In the genomic region with DNA sequence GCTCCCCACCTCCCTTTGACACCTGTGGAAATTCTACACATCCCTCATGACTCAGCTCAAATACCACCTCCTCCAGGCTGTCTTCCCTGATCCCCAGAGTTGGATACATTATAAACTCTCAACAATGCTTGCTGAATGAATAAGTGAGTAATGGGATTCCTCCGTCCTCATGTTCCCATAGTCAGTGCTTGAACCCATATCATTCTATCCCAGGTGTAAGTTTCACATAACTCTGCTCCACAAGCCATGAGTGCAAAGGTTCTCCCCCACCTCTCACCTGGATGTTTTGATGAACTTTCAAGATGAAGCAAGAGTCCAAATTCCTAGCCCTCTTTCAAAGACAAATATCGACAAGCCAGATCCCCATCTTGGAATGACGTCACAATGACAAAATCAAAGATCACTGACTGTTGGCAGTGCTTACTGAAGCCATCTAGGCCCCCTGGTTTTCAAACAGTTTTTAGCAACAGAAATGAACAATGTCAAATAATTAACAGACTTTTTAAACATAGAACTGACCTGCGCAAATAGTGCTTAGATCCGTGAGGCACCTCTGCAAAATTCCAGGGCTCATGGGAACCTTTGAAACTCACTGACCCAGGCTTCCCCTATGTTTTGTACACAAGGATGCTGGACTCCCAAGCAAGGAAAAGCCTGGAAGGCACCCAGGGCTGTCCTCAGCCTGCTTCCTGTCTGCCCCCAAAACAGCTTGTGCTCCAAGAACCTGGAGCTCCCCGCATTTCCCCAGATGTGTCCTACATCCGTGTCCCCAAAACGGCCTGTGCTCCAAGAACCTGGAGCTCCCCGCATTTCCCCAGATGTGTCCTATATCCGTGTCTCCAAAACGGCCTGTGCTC, we compare ENCODE assay signal across 2 cellular contexts.
TF ChIP-seq lines count a peak whose summit lies in the region.

No MANE protein-coding gene starts in this region.

TF ChIP-seq in K562, 482 proteins besides CTCF, POLR2A, EP300 and RAD21 (continued from another document):
- TF ChIP-seq, protein P1, sequence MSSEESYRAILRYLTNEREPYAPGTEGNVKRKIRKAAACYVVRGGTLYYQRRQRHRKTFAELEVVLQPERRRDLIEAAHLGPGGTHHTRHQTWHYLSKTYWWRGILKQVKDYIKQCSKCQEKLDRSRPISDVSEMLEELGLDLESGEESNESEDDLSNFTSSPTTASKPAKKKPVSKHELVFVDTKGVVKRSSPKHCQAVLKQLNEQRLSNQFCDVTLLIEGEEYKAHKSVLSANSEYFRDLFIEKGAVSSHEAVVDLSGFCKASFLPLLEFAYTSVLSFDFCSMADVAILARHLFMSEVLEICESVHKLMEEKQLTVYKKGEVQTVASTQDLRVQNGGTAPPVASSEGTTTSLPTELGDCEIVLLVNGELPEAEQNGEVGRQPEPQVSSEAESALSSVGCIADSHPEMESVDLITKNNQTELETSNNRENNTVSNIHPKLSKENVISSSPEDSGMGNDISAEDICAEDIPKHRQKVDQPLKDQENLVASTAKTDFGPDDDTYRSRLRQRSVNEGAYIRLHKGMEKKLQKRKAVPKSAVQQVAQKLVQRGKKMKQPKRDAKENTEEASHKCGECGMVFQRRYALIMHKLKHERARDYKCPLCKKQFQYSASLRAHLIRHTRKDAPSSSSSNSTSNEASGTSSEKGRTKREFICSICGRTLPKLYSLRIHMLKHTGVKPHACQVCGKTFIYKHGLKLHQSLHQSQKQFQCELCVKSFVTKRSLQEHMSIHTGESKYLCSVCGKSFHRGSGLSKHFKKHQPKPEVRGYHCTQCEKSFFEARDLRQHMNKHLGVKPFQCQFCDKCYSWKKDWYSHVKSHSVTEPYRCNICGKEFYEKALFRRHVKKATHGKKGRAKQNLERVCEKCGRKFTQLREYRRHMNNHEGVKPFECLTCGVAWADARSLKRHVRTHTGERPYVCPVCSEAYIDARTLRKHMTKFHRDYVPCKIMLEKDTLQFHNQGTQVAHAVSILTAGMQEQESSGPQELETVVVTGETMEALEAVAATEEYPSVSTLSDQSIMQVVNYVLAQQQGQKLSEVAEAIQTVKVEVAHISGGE (CRISPR knock-in tag; IDR thresholded peaks at IDR 0.05), result no peak
- TF ChIP-seq ZFP36 (IDR thresholded peaks at IDR 0.05; ENCODE audit: low read depth, low read length, partially characterized antibody) (peak; percentile 88), ZNF707 (CRISPR knock-in tag; conservative IDR thresholded peaks at IDR 0.05) (no peak), NCOA4 (IDR thresholded peaks at IDR 0.05; ENCODE audit: partially characterized antibody) (no peak), CEBPB (tag; IDR thresholded peaks at IDR 0.05) (no peak), ZFP1 (CRISPR knock-in tag; IDR thresholded peaks at IDR 0.05) (no peak), POLR2B (IDR thresholded peaks at IDR 0.05; ENCODE audit: low read depth, partially characterized antibody) (no peak), CXXC5 (CRISPR knock-in tag; IDR thresholded peaks at IDR 0.05) (no peak), SREBF1 (IDR thresholded peaks at IDR 0.05; ENCODE audit: borderline replicate concordance, low read depth, low read length) (no peak)

TF ChIP-seq in HepG2, 621 proteins besides CTCF, POLR2A, EP300 and RAD21 (continued from another document and continues in another):
- TF ChIP-seq, protein P2, sequence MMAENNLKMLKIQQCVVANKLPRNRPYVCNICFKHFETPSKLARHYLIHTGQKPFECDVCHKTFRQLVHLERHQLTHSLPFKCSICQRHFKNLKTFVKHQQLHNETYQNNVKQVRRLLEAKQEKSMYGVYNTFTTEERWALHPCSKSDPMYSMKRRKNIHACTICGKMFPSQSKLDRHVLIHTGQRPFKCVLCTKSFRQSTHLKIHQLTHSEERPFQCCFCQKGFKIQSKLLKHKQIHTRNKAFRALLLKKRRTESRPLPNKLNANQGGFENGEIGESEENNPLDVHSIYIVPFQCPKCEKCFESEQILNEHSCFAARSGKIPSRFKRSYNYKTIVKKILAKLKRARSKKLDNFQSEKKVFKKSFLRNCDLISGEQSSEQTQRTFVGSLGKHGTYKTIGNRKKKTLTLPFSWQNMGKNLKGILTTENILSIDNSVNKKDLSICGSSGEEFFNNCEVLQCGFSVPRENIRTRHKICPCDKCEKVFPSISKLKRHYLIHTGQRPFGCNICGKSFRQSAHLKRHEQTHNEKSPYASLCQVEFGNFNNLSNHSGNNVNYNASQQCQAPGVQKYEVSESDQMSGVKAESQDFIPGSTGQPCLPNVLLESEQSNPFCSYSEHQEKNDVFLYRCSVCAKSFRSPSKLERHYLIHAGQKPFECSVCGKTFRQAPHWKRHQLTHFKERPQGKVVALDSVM (CRISPR knock-in tag; IDR thresholded peaks at IDR 0.05), result peak; percentile 54
- TF ChIP-seq SALL1 (CRISPR knock-in tag; IDR thresholded peaks at IDR 0.05), result peak; percentile 78; the same call in 1 of the 2 replicates
- TF ChIP-seq SP5 (CRISPR knock-in tag; IDR thresholded peaks at IDR 0.05; ENCODE audit: borderline replicate concordance, low read depth), result no peak; the same call in 1 of the 2 replicates
- peak; percentile 53; the same call in 1 of the 2 replicates for TF ChIP-seq GMEB1 (CRISPR knock-in tag; IDR thresholded peaks at IDR 0.05; ENCODE audit: borderline replicate concordance)
- peak; percentile 93 for TF ChIP-seq JUN (CRISPR knock-in tag; IDR thresholded peaks at IDR 0.05)
- no peak for TF ChIP-seq ZFP90 (CRISPR knock-in tag; IDR thresholded peaks at IDR 0.05; ENCODE audit: borderline replicate concordance)
- TF ChIP-seq, protein P3, sequence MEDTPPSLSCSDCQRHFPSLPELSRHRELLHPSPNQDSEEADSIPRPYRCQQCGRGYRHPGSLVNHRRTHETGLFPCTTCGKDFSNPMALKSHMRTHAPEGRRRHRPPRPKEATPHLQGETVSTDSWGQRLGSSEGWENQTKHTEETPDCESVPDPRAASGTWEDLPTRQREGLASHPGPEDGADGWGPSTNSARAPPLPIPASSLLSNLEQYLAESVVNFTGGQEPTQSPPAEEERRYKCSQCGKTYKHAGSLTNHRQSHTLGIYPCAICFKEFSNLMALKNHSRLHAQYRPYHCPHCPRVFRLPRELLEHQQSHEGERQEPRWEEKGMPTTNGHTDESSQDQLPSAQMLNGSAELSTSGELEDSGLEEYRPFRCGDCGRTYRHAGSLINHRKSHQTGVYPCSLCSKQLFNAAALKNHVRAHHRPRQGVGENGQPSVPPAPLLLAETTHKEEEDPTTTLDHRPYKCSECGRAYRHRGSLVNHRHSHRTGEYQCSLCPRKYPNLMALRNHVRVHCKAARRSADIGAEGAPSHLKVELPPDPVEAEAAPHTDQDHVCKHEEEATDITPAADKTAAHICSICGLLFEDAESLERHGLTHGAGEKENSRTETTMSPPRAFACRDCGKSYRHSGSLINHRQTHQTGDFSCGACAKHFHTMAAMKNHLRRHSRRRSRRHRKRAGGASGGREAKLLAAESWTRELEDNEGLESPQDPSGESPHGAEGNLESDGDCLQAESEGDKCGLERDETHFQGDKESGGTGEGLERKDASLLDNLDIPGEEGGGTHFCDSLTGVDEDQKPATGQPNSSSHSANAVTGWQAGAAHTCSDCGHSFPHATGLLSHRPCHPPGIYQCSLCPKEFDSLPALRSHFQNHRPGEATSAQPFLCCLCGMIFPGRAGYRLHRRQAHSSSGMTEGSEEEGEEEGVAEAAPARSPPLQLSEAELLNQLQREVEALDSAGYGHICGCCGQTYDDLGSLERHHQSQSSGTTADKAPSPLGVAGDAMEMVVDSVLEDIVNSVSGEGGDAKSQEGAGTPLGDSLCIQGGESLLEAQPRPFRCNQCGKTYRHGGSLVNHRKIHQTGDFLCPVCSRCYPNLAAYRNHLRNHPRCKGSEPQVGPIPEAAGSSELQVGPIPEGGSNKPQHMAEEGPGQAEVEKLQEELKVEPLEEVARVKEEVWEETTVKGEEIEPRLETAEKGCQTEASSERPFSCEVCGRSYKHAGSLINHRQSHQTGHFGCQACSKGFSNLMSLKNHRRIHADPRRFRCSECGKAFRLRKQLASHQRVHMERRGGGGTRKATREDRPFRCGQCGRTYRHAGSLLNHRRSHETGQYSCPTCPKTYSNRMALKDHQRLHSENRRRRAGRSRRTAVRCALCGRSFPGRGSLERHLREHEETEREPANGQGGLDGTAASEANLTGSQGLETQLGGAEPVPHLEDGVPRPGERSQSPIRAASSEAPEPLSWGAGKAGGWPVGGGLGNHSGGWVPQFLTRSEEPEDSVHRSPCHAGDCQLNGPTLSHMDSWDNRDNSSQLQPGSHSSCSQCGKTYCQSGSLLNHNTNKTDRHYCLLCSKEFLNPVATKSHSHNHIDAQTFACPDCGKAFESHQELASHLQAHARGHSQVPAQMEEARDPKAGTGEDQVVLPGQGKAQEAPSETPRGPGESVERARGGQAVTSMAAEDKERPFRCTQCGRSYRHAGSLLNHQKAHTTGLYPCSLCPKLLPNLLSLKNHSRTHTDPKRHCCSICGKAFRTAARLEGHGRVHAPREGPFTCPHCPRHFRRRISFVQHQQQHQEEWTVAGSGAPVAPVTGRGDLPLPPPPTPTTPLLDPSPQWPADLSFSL (CRISPR knock-in tag; IDR thresholded peaks at IDR 0.05), result no peak
- no peak for TF ChIP-seq ZNF546 (CRISPR knock-in tag; conservative IDR thresholded peaks at IDR 0.05)
- TF ChIP-seq, protein P4, sequence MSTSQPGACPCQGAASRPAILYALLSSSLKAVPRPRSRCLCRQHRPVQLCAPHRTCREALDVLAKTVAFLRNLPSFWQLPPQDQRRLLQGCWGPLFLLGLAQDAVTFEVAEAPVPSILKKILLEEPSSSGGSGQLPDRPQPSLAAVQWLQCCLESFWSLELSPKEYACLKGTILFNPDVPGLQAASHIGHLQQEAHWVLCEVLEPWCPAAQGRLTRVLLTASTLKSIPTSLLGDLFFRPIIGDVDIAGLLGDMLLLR (CRISPR knock-in tag; IDR thresholded peaks at IDR 0.05), result no peak
- no peak for TF ChIP-seq ZBTB43 (CRISPR knock-in tag; conservative IDR thresholded peaks at IDR 0.05)
- no peak for TF ChIP-seq ZNF749 (CRISPR knock-in tag; IDR thresholded peaks at IDR 0.05; ENCODE audit: borderline replicate concordance)
- TF ChIP-seq, protein P5, sequence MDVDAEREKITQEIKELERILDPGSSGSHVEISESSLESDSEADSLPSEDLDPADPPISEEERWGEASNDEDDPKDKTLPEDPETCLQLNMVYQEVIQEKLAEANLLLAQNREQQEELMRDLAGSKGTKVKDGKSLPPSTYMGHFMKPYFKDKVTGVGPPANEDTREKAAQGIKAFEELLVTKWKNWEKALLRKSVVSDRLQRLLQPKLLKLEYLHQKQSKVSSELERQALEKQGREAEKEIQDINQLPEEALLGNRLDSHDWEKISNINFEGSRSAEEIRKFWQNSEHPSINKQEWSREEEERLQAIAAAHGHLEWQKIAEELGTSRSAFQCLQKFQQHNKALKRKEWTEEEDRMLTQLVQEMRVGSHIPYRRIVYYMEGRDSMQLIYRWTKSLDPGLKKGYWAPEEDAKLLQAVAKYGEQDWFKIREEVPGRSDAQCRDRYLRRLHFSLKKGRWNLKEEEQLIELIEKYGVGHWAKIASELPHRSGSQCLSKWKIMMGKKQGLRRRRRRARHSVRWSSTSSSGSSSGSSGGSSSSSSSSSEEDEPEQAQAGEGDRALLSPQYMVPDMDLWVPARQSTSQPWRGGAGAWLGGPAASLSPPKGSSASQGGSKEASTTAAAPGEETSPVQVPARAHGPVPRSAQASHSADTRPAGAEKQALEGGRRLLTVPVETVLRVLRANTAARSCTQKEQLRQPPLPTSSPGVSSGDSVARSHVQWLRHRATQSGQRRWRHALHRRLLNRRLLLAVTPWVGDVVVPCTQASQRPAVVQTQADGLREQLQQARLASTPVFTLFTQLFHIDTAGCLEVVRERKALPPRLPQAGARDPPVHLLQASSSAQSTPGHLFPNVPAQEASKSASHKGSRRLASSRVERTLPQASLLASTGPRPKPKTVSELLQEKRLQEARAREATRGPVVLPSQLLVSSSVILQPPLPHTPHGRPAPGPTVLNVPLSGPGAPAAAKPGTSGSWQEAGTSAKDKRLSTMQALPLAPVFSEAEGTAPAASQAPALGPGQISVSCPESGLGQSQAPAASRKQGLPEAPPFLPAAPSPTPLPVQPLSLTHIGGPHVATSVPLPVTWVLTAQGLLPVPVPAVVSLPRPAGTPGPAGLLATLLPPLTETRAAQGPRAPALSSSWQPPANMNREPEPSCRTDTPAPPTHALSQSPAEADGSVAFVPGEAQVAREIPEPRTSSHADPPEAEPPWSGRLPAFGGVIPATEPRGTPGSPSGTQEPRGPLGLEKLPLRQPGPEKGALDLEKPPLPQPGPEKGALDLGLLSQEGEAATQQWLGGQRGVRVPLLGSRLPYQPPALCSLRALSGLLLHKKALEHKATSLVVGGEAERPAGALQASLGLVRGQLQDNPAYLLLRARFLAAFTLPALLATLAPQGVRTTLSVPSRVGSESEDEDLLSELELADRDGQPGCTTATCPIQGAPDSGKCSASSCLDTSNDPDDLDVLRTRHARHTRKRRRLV (CRISPR knock-in tag; IDR thresholded peaks at IDR 0.05), result no peak
- TF ChIP-seq, protein P6, sequence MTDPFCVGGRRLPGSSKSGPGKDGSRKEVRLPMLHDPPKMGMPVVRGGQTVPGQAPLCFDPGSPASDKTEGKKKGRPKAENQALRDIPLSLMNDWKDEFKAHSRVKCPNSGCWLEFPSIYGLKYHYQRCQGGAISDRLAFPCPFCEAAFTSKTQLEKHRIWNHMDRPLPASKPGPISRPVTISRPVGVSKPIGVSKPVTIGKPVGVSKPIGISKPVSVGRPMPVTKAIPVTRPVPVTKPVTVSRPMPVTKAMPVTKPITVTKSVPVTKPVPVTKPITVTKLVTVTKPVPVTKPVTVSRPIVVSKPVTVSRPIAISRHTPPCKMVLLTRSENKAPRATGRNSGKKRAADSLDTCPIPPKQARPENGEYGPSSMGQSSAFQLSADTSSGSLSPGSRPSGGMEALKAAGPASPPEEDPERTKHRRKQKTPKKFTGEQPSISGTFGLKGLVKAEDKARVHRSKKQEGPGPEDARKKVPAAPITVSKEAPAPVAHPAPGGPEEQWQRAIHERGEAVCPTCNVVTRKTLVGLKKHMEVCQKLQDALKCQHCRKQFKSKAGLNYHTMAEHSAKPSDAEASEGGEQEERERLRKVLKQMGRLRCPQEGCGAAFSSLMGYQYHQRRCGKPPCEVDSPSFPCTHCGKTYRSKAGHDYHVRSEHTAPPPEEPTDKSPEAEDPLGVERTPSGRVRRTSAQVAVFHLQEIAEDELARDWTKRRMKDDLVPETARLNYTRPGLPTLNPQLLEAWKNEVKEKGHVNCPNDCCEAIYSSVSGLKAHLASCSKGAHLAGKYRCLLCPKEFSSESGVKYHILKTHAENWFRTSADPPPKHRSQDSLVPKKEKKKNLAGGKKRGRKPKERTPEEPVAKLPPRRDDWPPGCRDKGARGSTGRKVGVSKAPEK (CRISPR knock-in tag; IDR thresholded peaks at IDR 0.05; ENCODE audit: borderline replicate concordance), result no peak
- TF ChIP-seq ZNF777 (CRISPR knock-in tag; IDR thresholded peaks at IDR 0.05), result no peak
